Comparison of ENCODE assay signal across 9 cellular contexts in genomic region chr2:54629914-54630609, GRCh38.
DNase-seq lines count a peak whose midpoint lies in the region; ATAC-seq and TF ChIP-seq lines count a peak whose summit lies in the region.
"Had no signal": no experiment of that assay in that cellular context is flagged by ENCODE, and none has a peak within 500 bp of the region (broad histone marks: within the 10 kb centered on the region; RNA-seq: fewer than 3 reads in every experiment).

No MANE protein-coding gene starts in this region.

- H3K36me3 Mint-ChIP-seq in activated CD4-positive, alpha-beta T cell treated with anti-CD3 and anti-CD28 coated beads for 36 hours (ENCODE audit: low read depth), result peaks cover 50% of the 10 kb centered on the region
- H3K36me3 Mint-ChIP-seq in activated CD4-positive, alpha-beta T cell treated with anti-CD3 and anti-CD28 coated beads, Interleukin-2, amount 10 ng/mL, durations not matched to agents 24 days and 14 days (ENCODE audit: low read depth), result peaks cover 72% of the 10 kb centered on the region
- H3K36me3 Mint-ChIP-seq in activated T-helper 17 cell treated with anti-CD3 and anti-CD28 coated beads, Interleukin-2, amount 50 U/mL, for 72 hours (ENCODE audit: low read depth), result peaks cover 97% of the 10 kb centered on the region

- H3K4me1 Mint-ChIP-seq in activated CD4-positive, alpha-beta T cell treated with anti-CD3 and anti-CD28 coated beads for 36 hours, result peaks cover 29% of the 10 kb centered on the region
- H3K4me1 Mint-ChIP-seq in activated CD4-positive, alpha-beta T cell treated with anti-CD3 and anti-CD28 coated beads, Interleukin-2, amount 10 ng/mL, durations not matched to agents 24 days and 14 days, result peaks cover 19% of the 10 kb centered on the region
- peaks cover 20% of the 10 kb centered on the region for H3K4me1 Mint-ChIP-seq in activated T-helper 17 cell treated with anti-CD3 and anti-CD28 coated beads, Interleukin-2, amount 50 U/mL, for 72 hours

- TF ChIP-seq CTCF in left ventricle myocardium inferior (IDR thresholded peaks at IDR 0.05; ENCODE audit: borderline replicate concordance) (no peak), prostate gland (IDR thresholded peaks at IDR 0.05) (no peak)

- H3K4me3 ChIP-seq in left ventricle myocardium inferior (no peak overlapping the region), prostate gland (no peak overlapping the region)

- H3K9me3 ChIP-seq in left ventricle myocardium inferior (replicated peaks) (no peaks in the 10 kb centered on the region), prostate gland (no peaks in the 10 kb centered on the region)

- peak overlapping the region; percentile 73 for H3K27ac Mint-ChIP-seq in activated CD4-positive, alpha-beta T cell treated with anti-CD3 and anti-CD28 coated beads for 36 hours
- no peak overlapping the region for H3K27ac Mint-ChIP-seq in activated CD4-positive, alpha-beta T cell treated with anti-CD3 and anti-CD28 coated beads, Interleukin-2, amount 10 ng/mL, durations not matched to agents 24 days and 14 days
- peak overlapping the region; percentile 95 for H3K27ac Mint-ChIP-seq in activated T-helper 17 cell treated with anti-CD3 and anti-CD28 coated beads, Interleukin-2, amount 50 U/mL, for 72 hours

- CTCF ChIA-PET in activated CD4-positive, alpha-beta T cell treated with anti-CD3 and anti-CD28 coated beads for 36 hours (lab: Charles Lee), result interaction anchor here (0.6 kb wide), 1 partner anchor 523 kb away, joined by 3 read pairs; no protein-coding TSS in a partner anchor

- H3K4me3 Mint-ChIP-seq in activated CD4-positive, alpha-beta T cell treated with anti-CD3 and anti-CD28 coated beads for 36 hours, result no peak overlapping the region
- no peak overlapping the region for H3K4me3 Mint-ChIP-seq in activated CD4-positive, alpha-beta T cell treated with anti-CD3 and anti-CD28 coated beads, Interleukin-2, amount 10 ng/mL, durations not matched to agents 24 days and 14 days
- peak overlapping the region; percentile 33 for H3K4me3 Mint-ChIP-seq in activated T-helper 17 cell treated with anti-CD3 and anti-CD28 coated beads, Interleukin-2, amount 50 U/mL, for 72 hours

- H3K27me3 Mint-ChIP-seq in activated CD4-positive, alpha-beta T cell treated with anti-CD3 and anti-CD28 coated beads for 36 hours, result no peaks in the 10 kb centered on the region
- H3K27me3 Mint-ChIP-seq in activated CD4-positive, alpha-beta T cell treated with anti-CD3 and anti-CD28 coated beads, Interleukin-2, amount 10 ng/mL, durations not matched to agents 24 days and 14 days, result no peaks in the 10 kb centered on the region
- H3K27me3 Mint-ChIP-seq in activated T-helper 17 cell treated with anti-CD3 and anti-CD28 coated beads, Interleukin-2, amount 50 U/mL, for 72 hours, result no peaks in the 10 kb centered on the region

- peaks cover 96% of the 10 kb centered on the region for H3K4me1 ChIP-seq in left ventricle myocardium inferior
- no peaks in the 10 kb centered on the region for H3K4me1 ChIP-seq in prostate gland (replicated peaks)

- DNase-seq in activated CD4-positive, alpha-beta T cell treated with anti-CD3 and anti-CD28 coated beads for 36 hours, result peak; percentile 66
- DNase-seq in activated CD4-positive, alpha-beta T cell treated with anti-CD3 and anti-CD28 coated beads, Interleukin-2, amount 10 ng/mL, durations not matched to agents 24 days and 14 days, result no peak
- peak; percentile 67 for DNase-seq in left ventricle myocardium inferior
- DNase-seq in stimulated activated naive CD8-positive, alpha-beta T cell treated with anti-CD3 and anti-CD28 coated beads, Interleukin-15, Interleukin-2, amounts not matched to agents 100 U/mL and 50 U/mL, for 24 hours, result peak; percentile 30
- DNase-seq in GM19240 (ENCODE audit: insufficient read length, low spot score), result no peak
- no peak for DNase-seq in Kasumi-1 (lab: John Stamatoyannopoulos, UW)
- DNase-seq in prostate gland (ENCODE audit: low spot score), result no peak
- DNase-seq: WERI-Rb-1 had no signal

- ATAC-seq in activated CD4-positive, alpha-beta T cell treated with anti-CD3 and anti-CD28 coated beads for 36 hours, result peak; percentile 67
- peak; percentile 83 for ATAC-seq in activated T-helper 17 cell treated with anti-CD3 and anti-CD28 coated beads, Interleukin-2, amount 50 U/mL, for 72 hours (replicated peaks)
- ATAC-seq in stimulated activated naive CD8-positive, alpha-beta T cell treated with anti-CD3 and anti-CD28 coated beads, Interleukin-15, Interleukin-2, amounts not matched to agents 100 U/mL and 50 U/mL, for 24 hours, result peak; percentile 59

- no peaks in the 10 kb centered on the region for H3K9me3 Mint-ChIP-seq in activated CD4-positive, alpha-beta T cell treated with anti-CD3 and anti-CD28 coated beads for 36 hours (ENCODE audit: low read depth)
- H3K9me3 Mint-ChIP-seq in activated CD4-positive, alpha-beta T cell treated with anti-CD3 and anti-CD28 coated beads, Interleukin-2, amount 10 ng/mL, durations not matched to agents 24 days and 14 days, result no peaks in the 10 kb centered on the region
- H3K9me3 Mint-ChIP-seq in activated T-helper 17 cell treated with anti-CD3 and anti-CD28 coated beads, Interleukin-2, amount 50 U/mL, for 72 hours, result no peaks in the 10 kb centered on the region

- 61% methylated on average over 9 of the region's 9 CpGs for WGBS in prostate gland

- POLR2A ChIA-PET in activated CD4-positive, alpha-beta T cell treated with anti-CD3 and anti-CD28 coated beads for 36 hours (lab: Charles Lee), result no interaction called here

- intact Hi-C loops in activated CD4-positive, alpha-beta T cell treated with anti-CD3 and anti-CD28 coated beads for 36 hours (cut with DNase I, micrococcal nuclease), result no loop called here
- intact Hi-C loops in activated CD4-positive, alpha-beta T cell treated with anti-CD3 and anti-CD28 coated beads, Interleukin-2, amount 10 ng/mL, durations not matched to agents 24 days and 14 days (cut with micrococcal nuclease), result no loop called here
- intact Hi-C loops in left ventricle myocardium inferior (cut with micrococcal nuclease), result loop anchor here (10.0 kb wide), 1 partner anchor 105 kb away; no protein-coding TSS in a partner anchor
- intact Hi-C loops in prostate gland (cut with DNase I), result loop anchor here (5.0 to 10.0 kb wide), 3 partner anchors 42 to 175 kb away; partner anchors contain the start of gene SPTBN1

- H3K27me3 ChIP-seq in left ventricle myocardium inferior (ENCODE audit: low read depth), result no peaks in the 10 kb centered on the region
- no peaks in the 10 kb centered on the region for H3K27me3 ChIP-seq in prostate gland (replicated peaks; ENCODE audit: insufficient read depth)

- peaks cover 91% of the 10 kb centered on the region for H3K36me3 ChIP-seq in left ventricle myocardium inferior
- H3K36me3 ChIP-seq in prostate gland, result peaks cover 11 to 26% of the 10 kb centered on the region in 2 donors

- H3K27ac ChIP-seq in left ventricle myocardium inferior (replicated peaks) (peak overlapping the region; percentile 90), prostate gland (no peak overlapping the region)
- H3K27ac ChIP-seq: WERI-Rb-1 had no signal

- no peak for TF ChIP-seq POLR2A in prostate gland (IDR thresholded peaks at IDR 0.05)

Comparison
In these comparisons a context has a peak if more than half of its experiments do, and no peak if none do; other contexts are left out.
1. DNase-seq: peak in activated CD4-positive, alpha-beta T cell treated with anti-CD3 and anti-CD28 coated beads for 36 hours (single experiment), left ventricle myocardium inferior (single experiment) and stimulated activated naive CD8-positive, alpha-beta T cell treated with anti-CD3 and anti-CD28 coated beads, Interleukin-15, Interleukin-2, amounts not matched to agents 100 U/mL and 50 U/mL, for 24 hours (single experiment); none in activated CD4-positive, alpha-beta T cell treated with anti-CD3 and anti-CD28 coated beads, Interleukin-2, amount 10 ng/mL, durations not matched to agents 24 days and 14 days (single experiment), GM19240 (single experiment), Kasumi-1 (0 of 2) and prostate gland (single experiment).
2. intact Hi-C loops: an anchor here in left ventricle myocardium inferior (10.0 kb wide) and prostate gland (5.0 to 10.0 kb wide); none called in activated CD4-positive, alpha-beta T cell treated with anti-CD3 and anti-CD28 coated beads for 36 hours and activated CD4-positive, alpha-beta T cell treated with anti-CD3 and anti-CD28 coated beads, Interleukin-2, amount 10 ng/mL, durations not matched to agents 24 days and 14 days.
3. Peak in every context shown above with its lines, with median percentiles within 50 percentile points of each other: ATAC-seq.